ENCODE assay signal across 19 cellular contexts in genomic region chr10:9762966-9763656, GRCh38.
DNase-seq lines count a peak whose midpoint lies in the region; ATAC-seq and TF ChIP-seq lines count a peak whose summit lies in the region.
"Had no signal": no experiment of that assay in that cellular context is flagged by ENCODE, and none has a peak within 500 bp of the region (broad histone marks: within the 10 kb centered on the region; RNA-seq: fewer than 3 reads in every experiment).

No MANE protein-coding gene starts in this region.

- H3K4me3 ChIP-seq in brain microvascular endothelial cell (ENCODE audit: low read depth, low read length) (no peak overlapping the region), OCI-LY7 (ENCODE audit: low read depth, low read length, poor library complexity, severe bottlenecking) (no peak overlapping the region)
- H3K4me3 ChIP-seq: heart left ventricle had no signal

- H3K36me3 ChIP-seq in brain microvascular endothelial cell (replicated peaks) (no peaks in the 10 kb centered on the region), OCI-LY7 (ENCODE audit: insufficient read depth, low read length) (no peaks in the 10 kb centered on the region)
- H3K36me3 ChIP-seq: heart left ventricle had no signal

- peak overlapping the region; percentile 69 for H3K27ac ChIP-seq in brain microvascular endothelial cell
- H3K27ac ChIP-seq in OCI-LY7 (ENCODE audit: low read depth, low read length, poor library complexity, severe bottlenecking): no peak overlapping the region
- H3K27ac ChIP-seq: KMS-11 had no signal

- H2AFZ ChIP-seq in OCI-LY7 (ENCODE audit: low read length): no peak overlapping the region

- in situ Hi-C loops in brain microvascular endothelial cell (cut with HindIII; ENCODE audit: low pct_ligation_motif_present, low sequenced_read_pairs): no loop called here

- ATAC-seq in GM18520 (IDR thresholded peaks at IDR 0.05; ENCODE audit: unreplicated experiment): no peak
- ATAC-seq: activated CD8-positive, alpha-beta T cell treated with anti-CD3 and anti-CD28 coated beads for 36 hours; effector memory CD8-positive, alpha-beta T cell had no signal

- POLR2A ChIA-PET in OCI-LY7 (lab: Charles Lee): interaction anchor here (0.7 kb wide), 1 partner anchor 10 kb away, joined by 3 read pairs; no protein-coding TSS in a partner anchor

- no peaks in the 10 kb centered on the region for H3K9me3 ChIP-seq in OCI-LY7 (ENCODE audit: low read length)
- H3K9me3 ChIP-seq: heart left ventricle had no signal

- CTCF ChIA-PET in OCI-LY7 (lab: Charles Lee; ENCODE audit: unreplicated experiment): no interaction called here

- no TSS peak for BruUV-seq in OCI-LY7 (replicated peaks; lab: Mats Ljungman, UMichigan)

- TF ChIP-seq CTCF in brain microvascular endothelial cell (IDR thresholded peaks at IDR 0.05; ENCODE audit: low read depth, low read length, missing control alignments): no peak
- no peak for TF ChIP-seq CTCF in OCI-LY7 (conservative IDR thresholded peaks at IDR 0.05; ENCODE audit: low read length)

- no peaks in the 10 kb centered on the region for H3K4me1 ChIP-seq in OCI-LY7 (ENCODE audit: insufficient read depth, low read length, poor library complexity, severe bottlenecking)
- H3K4me1 ChIP-seq: heart left ventricle had no signal

- no peaks in the 10 kb centered on the region for H3K27me3 ChIP-seq in brain microvascular endothelial cell (replicated peaks)
- H3K27me3 ChIP-seq: heart left ventricle had no signal

- H3K79me2 ChIP-seq in OCI-LY7 (ENCODE audit: insufficient read depth, low read depth, low read length): no peaks in the 10 kb centered on the region

- H3K9me2 ChIP-seq in OCI-LY7 (ENCODE audit: insufficient read depth, low read length): no peaks in the 10 kb centered on the region

- no peak overlapping the region for H3K4me2 ChIP-seq in OCI-LY7 (ENCODE audit: low read length)
- H3K4me2 ChIP-seq: KMS-11 had no signal

- H4K20me1 ChIP-seq in OCI-LY7 (ENCODE audit: insufficient read depth, low read length): no peaks in the 10 kb centered on the region

- DNase-seq in Daoy (ENCODE audit: low read depth) (peak; percentile 41), LHCN-M2 (ENCODE audit: low read depth) (peak; percentile 97), brain microvascular endothelial cell (peak; percentile 91), non-pigmented ciliary epithelial cell (ENCODE audit: low read depth) (peak; percentile 83), OCI-LY7 (ENCODE audit: low spot score) (no peak)
- no peak for DNase-seq in activated CD4-positive, alpha-beta T cell treated with anti-CD3 and anti-CD28 coated beads, Interleukin-2, amount 50 U/mL, for 4 hours
- no peak for DNase-seq in activated CD4-positive, alpha-beta T cell treated with anti-CD3 and anti-CD28 coated beads for 1 hour
- DNase-seq: activated CD8-positive, alpha-beta T cell treated with anti-CD3 and anti-CD28 coated beads for 36 hours; CD4-positive, CD25-positive, alpha-beta regulatory T cell; DND-41; effector memory CD8-positive, alpha-beta T cell; heart left ventricle; kidney glomerular epithelial cell; NCI-H2081; NCI-H774; SIG-M5; stimulated activated CD4-positive, alpha-beta T cell treated with anti-CD3 and anti-CD28 coated beads, Interleukin-4, amount 100 ng/mL, for 24 hours had no signal

- intact Hi-C loops in OCI-LY7 (cut with micrococcal nuclease; ENCODE audit: unreplicated experiment): no loop called here

Comparison
In these comparisons a context has a peak if more than half of its experiments do, and no peak if none do; other contexts are left out.
1. DNase-seq: peak in Daoy (single experiment), LHCN-M2 (single experiment), brain microvascular endothelial cell (single experiment) and non-pigmented ciliary epithelial cell (single experiment); none in activated CD4-positive, alpha-beta T cell treated with anti-CD3 and anti-CD28 coated beads, Interleukin-2, amount 50 U/mL, for 4 hours (0 of 2), activated CD4-positive, alpha-beta T cell treated with anti-CD3 and anti-CD28 coated beads for 1 hour (single experiment) and OCI-LY7 (single experiment).